Comparison of ENCODE assay signal across 8 cellular contexts in the genomic region with DNA sequence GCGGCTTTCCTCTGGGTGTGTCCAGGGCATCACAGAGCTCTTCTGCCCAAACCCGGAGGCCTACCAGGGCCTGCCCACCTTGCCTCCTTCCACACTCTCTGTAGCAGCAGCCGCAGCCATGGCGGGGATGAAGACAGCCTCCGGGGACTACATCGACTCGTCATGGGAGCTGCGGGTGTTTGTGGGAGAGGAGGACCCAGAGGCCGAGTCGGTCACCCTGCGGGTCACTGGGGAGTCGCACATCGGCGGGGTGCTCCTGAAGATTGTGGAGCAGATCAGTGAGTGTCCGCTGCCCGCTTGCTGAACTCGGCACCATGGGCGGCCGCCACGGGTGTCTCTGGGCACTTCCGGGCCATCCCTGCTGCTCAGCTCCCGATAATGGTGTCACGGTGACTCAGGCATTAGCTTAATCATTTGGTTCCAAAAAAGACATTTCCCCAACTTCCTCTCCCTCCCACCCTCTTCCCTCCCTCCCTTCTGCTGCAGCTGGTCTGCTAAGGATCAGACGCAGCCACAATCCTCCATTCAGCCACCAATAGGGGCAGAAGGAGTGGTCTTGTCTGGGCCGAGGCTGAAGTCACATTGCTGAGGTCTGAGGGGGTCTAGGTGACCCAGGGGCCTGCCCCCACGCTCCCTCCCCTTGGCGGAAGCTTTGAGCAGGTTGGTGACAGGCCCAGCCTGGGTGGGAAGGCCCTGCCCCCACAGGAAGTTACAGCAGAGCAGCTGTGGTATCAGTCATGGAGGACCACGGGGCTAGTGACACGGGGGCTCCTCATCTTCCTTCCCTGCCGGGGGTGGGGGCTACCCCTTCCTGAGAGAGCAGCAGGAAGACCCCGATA. TPM values are rescaled to one million over a fixed set of nuclear protein-coding genes. Genes with fewer than 3 reads are reported as not detected.
DNase-seq lines count a peak whose midpoint lies in the region; ATAC-seq and TF ChIP-seq lines count a peak whose summit lies in the region.

No MANE protein-coding gene starts in this region.

- WGBS in esophagus muscularis mucosa = 49% methylated on average over 11 of the region's 31 CpGs
- WGBS in aorta, 2 donors = 64 to 65% methylated on average over 27 to 31 of the region's 31 CpGs

- no peaks in the 10 kb centered on the region; the same call in 1 of the 2 replicates for H3F3A ChIP-seq in MM.1S (ENCODE audit: insufficient read depth, low read length)

- intact Hi-C loops in esophagus muscularis mucosa (cut with DNase I) = no loop called here
- intact Hi-C loops in posterior vena cava (cut with DNase I) = loop anchor here (1.0 to 10.0 kb wide), 3 partner anchors 16 to 95 kb away; a partner anchor contains a TSS
- intact Hi-C loops in aorta (cut with DNase I) = no loop called here

- no peak for TF ChIP-seq POLR2A in esophagus muscularis mucosa (IDR thresholded peaks at IDR 0.05; ENCODE audit: low read depth)

- H3K4me3 ChIP-seq in MM.1S (ENCODE audit: low read length) (peak overlapping the region; percentile 70), esophagus muscularis mucosa (peak overlapping the region; percentile 40 to 56 (median 46)), aorta (ENCODE audit: low read length in 2 of 2) (no peak overlapping the region)

- peak; percentile 89 for DNase-seq in CD1c-positive myeloid dendritic cell (ENCODE audit: extremely low spot score)
- DNase-seq in MM.1S = no peak
- DNase-seq in activated CD8-positive, alpha-beta memory T cell treated with anti-CD3 and anti-CD28 coated beads for 4 hours (ENCODE audit: low read depth in 2 of 2) = peak; percentile 69 to 77
- DNase-seq in esophagus muscularis mucosa (ENCODE audit: extremely low spot score) = no peak
- DNase-seq in posterior vena cava (ENCODE audit: low spot score) = peak; percentile 94
- DNase-seq in aorta = peak; percentile 86 to 87
- no peak for DNase-seq in NCI-H1417 (lab: John Stamatoyannopoulos, UW)

- H3K27ac ChIP-seq in MM.1S (ENCODE audit: low read length) = peak overlapping the region; percentile 56; the same call in 1 of the 2 replicates
- H3K27ac ChIP-seq in esophagus muscularis mucosa (replicated peaks in 1 of 4) = peak overlapping the region; percentile 71 to 81 (median 77)
- no peak overlapping the region for H3K27ac ChIP-seq in aorta (ENCODE audit: low read depth in 1 of 2, low read length in 2 of 2)

- no peaks in the 10 kb centered on the region for H4K20me1 ChIP-seq in MM.1S (ENCODE audit: insufficient read depth, low read length)

- H3K4me2 ChIP-seq in MM.1S (ENCODE audit: low read depth, low read length) = peak overlapping the region; percentile 74

- peak overlapping the region; percentile 67; the same call in 1 of the 2 replicates for H3K9ac ChIP-seq in MM.1S (ENCODE audit: low read length)

- ATAC-seq in GM21515 (IDR thresholded peaks at IDR 0.05; ENCODE audit: unreplicated experiment) (peak; percentile 45), aorta (ENCODE audit: low FRiP score) (peak; percentile 40)

- peaks cover 6% of the 10 kb centered on the region; the same call in 1 of the 2 replicates for H3K36me3 ChIP-seq in MM.1S (replicated peaks; ENCODE audit: insufficient read depth, low read length)
- H3K36me3 ChIP-seq in esophagus muscularis mucosa = peaks cover 21 to 70% (median 55%) of the 10 kb centered on the region in 4 donors
- peaks cover 0 to 7% of the 10 kb centered on the region in 2 donors for H3K36me3 ChIP-seq in aorta (ENCODE audit: control insufficient read depth in 1 of 2, insufficient read depth in 2 of 2, low read length in 1 of 2)

- H3K9me2 ChIP-seq in MM.1S (replicated peaks; ENCODE audit: insufficient read depth, low read length) = no peaks in the 10 kb centered on the region

- H3K4me1 ChIP-seq in MM.1S (ENCODE audit: low read length) (peaks cover 10% of the 10 kb centered on the region), esophagus muscularis mucosa (peaks cover 19 to 50% (median 35%) of the 10 kb centered on the region in 4 donors), aorta (ENCODE audit: control insufficient read depth in 1 of 2, insufficient read depth in 2 of 2, low read length in 2 of 2) (no peaks in the 10 kb centered on the region)

- TF ChIP-seq EP300 in esophagus muscularis mucosa (IDR thresholded peaks at IDR 0.05) = no peak

- no peak for TF ChIP-seq CTCF in MM.1S (IDR thresholded peaks at IDR 0.05; ENCODE audit: low read length)
- TF ChIP-seq CTCF in esophagus muscularis mucosa (IDR thresholded peaks at IDR 0.05) = no peak

- H3K9me3 ChIP-seq in MM.1S (replicated peaks; ENCODE audit: insufficient read depth, low read length) (no peaks in the 10 kb centered on the region), esophagus muscularis mucosa (no peaks in the 10 kb centered on the region), aorta (ENCODE audit: control insufficient read depth, low read length) (no peaks in the 10 kb centered on the region)

- peak overlapping the region; percentile 37; the same call in 1 of the 2 replicates for H2AFZ ChIP-seq in MM.1S (ENCODE audit: low read length)

- H3K79me2 ChIP-seq in MM.1S (ENCODE audit: low read length) = peaks cover 14% of the 10 kb centered on the region

- H3K27me3 ChIP-seq in MM.1S (replicated peaks; ENCODE audit: insufficient read depth, low read length) = no peaks in the 10 kb centered on the region
- no peaks in the 10 kb centered on the region for H3K27me3 ChIP-seq in esophagus muscularis mucosa
- H3K27me3 ChIP-seq in aorta (ENCODE audit: control insufficient read depth in 1 of 2, insufficient read depth in 2 of 2, low read length in 1 of 2) = no peaks in the 10 kb centered on the region

RNA-seq across cellular contexts. Expression of a gene that starts 0.9 kb away (rescaled TPM):
- 10 to 100 TPM; 12.9 to 35.5 (median 15.5) TPM for total RNA-seq in esophagus muscularis mucosa
- 10 to 100 TPM; 30.3 to 44.0 TPM for total RNA-seq in posterior vena cava
- 10 to 100 TPM; 35.6 to 42.6 TPM for total RNA-seq in aorta
- polyA plus RNA-seq in aorta = 10 to 100 TPM; 22.2 to 38.1 TPM

RNA-seq across cellular contexts. Expression of a gene that starts 18.5 kb away (rescaled TPM):
- 10 to 100 TPM; 42.3 to 90.5 (median 72.1) TPM for total RNA-seq in esophagus muscularis mucosa
- 10 to 100 TPM; 19.9 to 21.9 TPM for total RNA-seq in posterior vena cava
- 10 to 100 TPM; 24.5 to 24.8 TPM for total RNA-seq in aorta
- 10 to 100 TPM; 34.3 to 95.3 TPM for polyA plus RNA-seq in aorta

RNA-seq across cellular contexts. Expression of a gene that starts 18.6 kb away (rescaled TPM):
- total RNA-seq in esophagus muscularis mucosa (10 to 100 TPM; 37.8 to 58.7 (median 48.6) TPM), posterior vena cava (10 to 100 TPM; 35.8 to 41.1 TPM), aorta (10 to 100 TPM; 36.7 to 46.9 TPM)
- polyA plus RNA-seq in aorta = 10 to 100 TPM; 42.1 to 98.8 TPM

RNA-seq across cellular contexts. Expression of a gene that starts 21.5 kb away (rescaled TPM):
- total RNA-seq in esophagus muscularis mucosa = 100 to 1,000 TPM in 3 of 4 donors, 10 to 100 TPM in 1; 82.2 to 116 (median 101) TPM
- 10 to 100 TPM; 74.3 to 87.3 TPM for total RNA-seq in posterior vena cava
- 100 to 1,000 TPM in 1 of 2 donors, 10 to 100 TPM in 1; 67.9 to 111 TPM for total RNA-seq in aorta
- polyA plus RNA-seq in aorta = 10 to 100 TPM; 31.0 to 40.4 TPM

RNA-seq across cellular contexts. Expression of a gene that starts 22.9 kb away (rescaled TPM):
- total RNA-seq in esophagus muscularis mucosa (10 to 100 TPM; 19.4 to 40.4 (median 25.3) TPM), posterior vena cava (10 to 100 TPM; 16.1 to 21.3 TPM), aorta (10 to 100 TPM; 15.0 to 27.4 TPM)
- polyA plus RNA-seq in aorta = 10 to 100 TPM; 26.2 to 97.9 TPM

Comparison
In these comparisons a context has a peak if more than half of its experiments do, and no peak if none do; other contexts are left out.
1. DNase-seq: peak in CD1c-positive myeloid dendritic cell (single experiment), activated CD8-positive, alpha-beta memory T cell treated with anti-CD3 and anti-CD28 coated beads for 4 hours (2 of 2), posterior vena cava (single experiment) and aorta (2 of 2); none in MM.1S (single experiment), esophagus muscularis mucosa (single experiment) and NCI-H1417 (0 of 3).
2. H3K27ac ChIP-seq: peak in MM.1S (single experiment) and esophagus muscularis mucosa (4 of 4); none in aorta (0 of 2).
3. H3K4me3 ChIP-seq: peak in MM.1S (single experiment) and esophagus muscularis mucosa (4 of 4); none in aorta (0 of 2).
4. intact Hi-C loops: an anchor here in posterior vena cava (1.0 to 10.0 kb wide); none called in esophagus muscularis mucosa and aorta.